10 cellular contexts compared by ENCODE assay signal in genomic region chr10:31749981-31750850, GRCh38.
DNase-seq lines count a peak whose midpoint lies in the region; ATAC-seq, FAIRE-seq and TF ChIP-seq lines count a peak whose summit lies in the region.
"Had no signal": no experiment of that assay in that cellular context is flagged by ENCODE, and none has a peak within 500 bp of the region (broad histone marks: within the 10 kb centered on the region; RNA-seq: fewer than 3 reads in every experiment).

No MANE protein-coding gene starts in this region.

- H3K27me3 Mint-ChIP-seq in mesothelial cell of epicardium (ENCODE audit: low read depth), result no peaks in the 10 kb centered on the region

- H3K4me3 ChIP-seq in mammary epithelial cell (replicated peaks in 1 of 3; ENCODE audit: insufficient read depth in 1 of 3, low read depth in 2 of 3, low read length in 3 of 3), result no peak overlapping the region

- no peaks in the 10 kb centered on the region for H3K79me2 ChIP-seq in mammary epithelial cell (ENCODE audit: insufficient read depth, low read length)

- no peak overlapping the region for H3K4me2 ChIP-seq in mammary epithelial cell (ENCODE audit: insufficient read depth, low read depth, low read length)

- 54% methylated on average over 16 of the region's 28 CpGs for WGBS in mammary epithelial cell (ENCODE audit: low coverage, missing lambda C conversion rate)

- CTCF ChIA-PET in mammary epithelial cell (lab: Charles Lee; ENCODE audit: low non-redundant PET), result no interaction called here

- H3K27me3 ChIP-seq in mammary epithelial cell (ENCODE audit: insufficient read depth, low read length), result no peaks in the 10 kb centered on the region
- H3K27me3 ChIP-seq: brain microvascular endothelial cell had no signal

- no peaks in the 10 kb centered on the region for H3K9me3 ChIP-seq in mammary epithelial cell (replicated peaks; ENCODE audit: insufficient read depth, low read length)

- no peak for ATAC-seq in activated naive CD4-positive, alpha-beta T cell treated with anti-CD3 and anti-CD28 coated beads, Interleukin-2, amount 50 U/mL, for 72 hours

- no peak overlapping the region for H3K27ac ChIP-seq in mammary epithelial cell (ENCODE audit: insufficient read depth, low read depth, low read length)
- H3K27ac ChIP-seq: brain microvascular endothelial cell had no signal

- H3K36me3 Mint-ChIP-seq in mesothelial cell of epicardium, result no peaks in the 10 kb centered on the region
- H3K36me3 Mint-ChIP-seq in activated naive CD4-positive, alpha-beta T cell treated with anti-CD3 and anti-CD28 coated beads, Interleukin-2, amount 50 U/mL, for 72 hours, result peaks cover 0 to 2% of the 10 kb centered on the region in 2 donors

- H3K9me3 Mint-ChIP-seq in mesothelial cell of epicardium, result no peaks in the 10 kb centered on the region
- no peaks in the 10 kb centered on the region for H3K9me3 Mint-ChIP-seq in activated naive CD4-positive, alpha-beta T cell treated with anti-CD3 and anti-CD28 coated beads, Interleukin-2, amount 50 U/mL, for 72 hours
- H3K9me3 Mint-ChIP-seq: T-helper 2 cell treated with Interferon-gamma antibody and Interleukin-4, amounts not matched to agents 5 μg/mL and 100 μg/mL, for 36 hours had no signal

- no peak overlapping the region for H3K9ac ChIP-seq in mammary epithelial cell (ENCODE audit: insufficient read depth, low read length)

- BruUV-seq in mammary epithelial cell (replicated peaks; lab: Mats Ljungman, UMichigan), result no TSS peak

- H3K36me3 ChIP-seq in mammary epithelial cell (ENCODE audit: insufficient read depth, low read length), result no peaks in the 10 kb centered on the region
- H3K36me3 ChIP-seq: brain microvascular endothelial cell had no signal

- H4K20me1 ChIP-seq in mammary epithelial cell (ENCODE audit: insufficient read depth, low read length), result no peaks in the 10 kb centered on the region

- H3K4me1 ChIP-seq in mammary epithelial cell (ENCODE audit: insufficient read depth, low read length), result peaks cover 18% of the 10 kb centered on the region

- TF ChIP-seq CTCF in mammary epithelial cell (conservative IDR thresholded peaks at IDR 0.05 in 1 of 2, IDR thresholded peaks at IDR 0.05 in 1 of 2; ENCODE audit: extremely low read depth in 1 of 2, insufficient read depth in 1 of 2, low read depth in 1 of 2, low read length in 2 of 2) (no peak), mesothelial cell of epicardium (IDR thresholded peaks at IDR 0.05; ENCODE audit: unreplicated experiment) (no peak)

- peak overlapping the region; percentile 28 for H3K4me3 Mint-ChIP-seq in mesothelial cell of epicardium
- H3K4me3 Mint-ChIP-seq: T-helper 2 cell treated with Interferon-gamma antibody and Interleukin-4, amounts not matched to agents 5 μg/mL and 100 μg/mL, for 36 hours had no signal

- DNase-seq in NCI-H510A (lab: John Stamatoyannopoulos, UW), result peak; percentile 19
- DNase-seq in NCI-H510A treated with DMSO at 0.1 percent for 48 hours (lab: John Stamatoyannopoulos, UW), result no peak
- DNase-seq in mammary epithelial cell, result no peak
- peak in 1 of 2 experiments; percentile 53 for DNase-seq in mesothelial cell of epicardium (ENCODE audit: low spot score in 2 of 2, unreplicated experiment in 2 of 2)
- no peak for DNase-seq in urothelium cell line (ENCODE audit: low spot score)
- DNase-seq in superior temporal gyrus (ENCODE audit: extremely low spot score), result no peak
- DNase-seq in RKO (ENCODE audit: low spot score), result no peak
- DNase-seq in activated naive CD4-positive, alpha-beta T cell treated with anti-CD3 and anti-CD28 coated beads, Interleukin-2, amount 50 U/mL, for 72 hours (ENCODE audit: low spot score in 2 of 2), result no peak
- DNase-seq: brain microvascular endothelial cell had no signal

- peaks cover 28% of the 10 kb centered on the region for H3K4me1 Mint-ChIP-seq in mesothelial cell of epicardium

- FAIRE-seq in urothelium cell line (lab: Jason Lieb, UNC), result peak; percentile 50

- dilution Hi-C loops in mammary epithelial cell (cut with HindIII; ENCODE audit: low sequenced_read_pairs), result no loop called here

- in situ Hi-C loops in mammary epithelial cell (cut with MboI; ENCODE audit: low sequenced_read_pairs in 2 of 2), result no loop called here

- intact Hi-C loops in mammary epithelial cell (cut with micrococcal nuclease), result no loop called here

- H3K27ac Mint-ChIP-seq in mesothelial cell of epicardium, result peak overlapping the region; percentile 83
- H3K27ac Mint-ChIP-seq in activated naive CD4-positive, alpha-beta T cell treated with anti-CD3 and anti-CD28 coated beads, Interleukin-2, amount 50 U/mL, for 72 hours, result peak overlapping the region in 1 of 2 donors; percentile 29
- H3K27ac Mint-ChIP-seq: T-helper 2 cell treated with Interferon-gamma antibody and Interleukin-4, amounts not matched to agents 5 μg/mL and 100 μg/mL, for 36 hours had no signal

- H2AFZ ChIP-seq in mammary epithelial cell (ENCODE audit: low read depth, low read length), result peak overlapping the region; percentile 29
